Comparison of ENCODE assay signal across 8 cellular contexts in the genomic region with DNA sequence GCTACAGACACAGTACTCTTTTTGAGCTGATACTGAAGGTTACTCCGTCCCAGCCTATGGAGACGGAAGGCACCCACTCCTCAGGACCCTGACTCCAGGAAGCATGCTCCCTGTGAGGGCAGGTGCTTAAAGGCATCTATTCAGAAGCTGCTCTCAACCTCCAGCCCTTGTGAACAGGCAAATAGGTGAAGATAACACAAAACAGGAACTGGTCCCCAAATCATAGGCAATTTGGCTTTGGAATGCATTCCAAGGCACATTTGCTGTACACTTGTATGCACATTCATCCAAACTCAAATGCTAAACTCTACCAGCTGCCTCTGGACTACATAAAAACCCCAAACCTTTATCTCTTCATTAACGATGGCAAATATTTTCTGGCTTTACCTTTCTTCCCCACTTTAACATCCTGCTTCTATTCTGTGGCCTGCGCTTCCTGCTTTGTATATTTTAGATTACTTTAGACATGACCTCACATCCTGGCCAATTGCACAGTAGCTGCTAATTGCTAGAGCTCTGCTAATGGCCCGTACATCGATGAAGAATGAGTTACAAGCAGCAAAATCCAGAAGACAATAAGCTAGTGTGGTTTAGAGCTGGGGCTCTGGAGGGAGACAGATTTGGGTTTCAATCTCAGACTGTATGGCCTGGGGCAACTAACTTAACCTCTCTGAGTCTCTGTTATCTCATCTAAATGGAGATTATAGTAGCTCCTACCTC.
A peak's percentile ranks its signal among the peaks of the same experiment; 100 is the strongest.
DNase-seq lines count a peak whose midpoint lies in the region; ATAC-seq lines count a peak whose summit lies in the region.

No MANE protein-coding gene starts in this region.

- peaks cover 48% of the 10 kb centered on the region for H3K4me1 Mint-ChIP-seq in T-helper 1 cell treated with Interleukin-12 subunit alpha and Interleukin-12 subunit beta and Interleukin-4 antibody, amounts not matched to agents 30 μg/mL and 1 μg/mL, for 36 hours (ENCODE audit: low read depth)

- no peaks in the 10 kb centered on the region for H3K27me3 ChIP-seq in mucosa of stomach (ENCODE audit: control insufficient read depth, insufficient read depth, low read length)

- ATAC-seq in HG03095 (IDR thresholded peaks at IDR 0.05; ENCODE audit: unreplicated experiment) (peak; percentile 42), HG03039 (IDR thresholded peaks at IDR 0.05; ENCODE audit: unreplicated experiment) (no peak)

- H3K36me3 Mint-ChIP-seq in T-helper 1 cell treated with Interleukin-12 subunit alpha and Interleukin-12 subunit beta and Interleukin-4 antibody, amounts not matched to agents 30 μg/mL and 1 μg/mL, for 36 hours (ENCODE audit: low read depth), result peaks cover 9% of the 10 kb centered on the region

- H3K27me3 Mint-ChIP-seq in T-helper 1 cell treated with Interleukin-12 subunit alpha and Interleukin-12 subunit beta and Interleukin-4 antibody, amounts not matched to agents 30 μg/mL and 1 μg/mL, for 36 hours (ENCODE audit: low read depth), result peaks cover 4% of the 10 kb centered on the region

- H3K9me3 Mint-ChIP-seq in T-helper 1 cell treated with Interleukin-12 subunit alpha and Interleukin-12 subunit beta and Interleukin-4 antibody, amounts not matched to agents 30 μg/mL and 1 μg/mL, for 36 hours, result no peaks in the 10 kb centered on the region

- H3K27ac Mint-ChIP-seq in T-helper 1 cell treated with Interleukin-12 subunit alpha and Interleukin-12 subunit beta and Interleukin-4 antibody, amounts not matched to agents 30 μg/mL and 1 μg/mL, for 36 hours, result peak overlapping the region; percentile 99

- peak overlapping the region; percentile 20 for H3K9ac ChIP-seq in mucosa of stomach (ENCODE audit: low read length)

- H3K9me3 ChIP-seq in mucosa of stomach (ENCODE audit: control insufficient read depth, low read length), result no peaks in the 10 kb centered on the region

- DNase-seq in stimulated activated naive CD4-positive, alpha-beta T cell (lab: John Stamatoyannopoulos, UW), result peak in 4 of 6 experiments; percentile 3 to 50 (median 48)
- DNase-seq in stimulated activated naive CD4-positive, alpha-beta T cell treated with Interleukin-2 at 50 U/mL for 16 hours (lab: John Stamatoyannopoulos, UW), result no peak
- DNase-seq in DMS53 (lab: John Stamatoyannopoulos, UW) (no peak), hepatic stellate cell (ENCODE audit: low spot score) (no peak)

- no peak overlapping the region for H3K4me3 ChIP-seq in mucosa of stomach (ENCODE audit: low read length)

- no peaks in the 10 kb centered on the region for H3K36me3 ChIP-seq in mucosa of stomach (ENCODE audit: control insufficient read depth, insufficient read depth, low read length)

- peaks cover 65% of the 10 kb centered on the region for H3K4me1 ChIP-seq in mucosa of stomach (ENCODE audit: control insufficient read depth, insufficient read depth, low read length)

- H3K4me3 Mint-ChIP-seq in T-helper 1 cell treated with Interleukin-12 subunit alpha and Interleukin-12 subunit beta and Interleukin-4 antibody, amounts not matched to agents 30 μg/mL and 1 μg/mL, for 36 hours, result peak overlapping the region; percentile 70

Comparison
In these comparisons a context has a peak if more than half of its experiments do, and no peak if none do; other contexts are left out.
1. DNase-seq: peak in stimulated activated naive CD4-positive, alpha-beta T cell (4 of 6); none in stimulated activated naive CD4-positive, alpha-beta T cell treated with Interleukin-2 at 50 U/mL for 16 hours (single experiment), DMS53 (single experiment) and hepatic stellate cell (single experiment).